8 cellular contexts compared by ENCODE assay signal in genomic region chr13:49996166-49996915, GRCh38. TPM values are rescaled to one million over a fixed set of nuclear protein-coding genes. Genes with fewer than 3 reads are reported as not detected.
DNase-seq lines count a peak whose midpoint lies in the region; ATAC-seq and TF ChIP-seq lines count a peak whose summit lies in the region.

No MANE protein-coding gene starts in this region.

- H4K20me1 ChIP-seq in GM23338 (replicated peaks; ENCODE audit: insufficient read depth) = no peaks in the 10 kb centered on the region

- H3K79me2 ChIP-seq in GM23338 (replicated peaks; ENCODE audit: insufficient read depth) (peaks cover 20% of the 10 kb centered on the region), trophoblast cell (ENCODE audit: control insufficient read depth, insufficient read depth, low read length, poor library complexity) (peaks cover 11% of the 10 kb centered on the region)

- intact Hi-C loops in cardiac septum (cut with DNase I) (loop anchor here (2.0 to 10.0 kb wide), 6 partner anchors 59 to 916 kb away; partner anchors contain the start of gene SPRYD7), tibial artery (cut with DNase I; ENCODE audit: low total_unique reads) (loop anchor here (2.0 to 5.0 kb wide), 5 partner anchors 59 to 916 kb away; partner anchors contain the start of gene SPRYD7)

- peaks cover 10% of the 10 kb centered on the region for H3K79me1 ChIP-seq in trophoblast cell (ENCODE audit: low read length)

- peak overlapping the region; percentile 98 for H4K12ac ChIP-seq in trophoblast cell (ENCODE audit: low read depth, low read length)

- H3K27ac Mint-ChIP-seq in GM23338 = no peak overlapping the region
- peak overlapping the region; percentile 23 for H3K27ac Mint-ChIP-seq in activated naive CD8-positive, alpha-beta T cell treated with anti-CD3 and anti-CD28 coated beads, Interleukin-2, amount 50 U/mL, for 24 hours

- no peak overlapping the region for H3K23ac ChIP-seq in trophoblast cell (ENCODE audit: low read length)

- H3K4me3 Mint-ChIP-seq in GM23338 = peak overlapping the region; percentile 70
- peak overlapping the region; percentile 67 for H3K4me3 Mint-ChIP-seq in activated naive CD8-positive, alpha-beta T cell treated with anti-CD3 and anti-CD28 coated beads, Interleukin-2, amount 50 U/mL, for 24 hours

- H3F3A ChIP-seq in GM23338 (replicated peaks; ENCODE audit: low read depth) = no peaks in the 10 kb centered on the region

- H3K4me2 ChIP-seq in GM23338 (peak overlapping the region; percentile 80), trophoblast cell (ENCODE audit: low read length) (peak overlapping the region; percentile 91)

- H2AK5ac ChIP-seq in trophoblast cell (ENCODE audit: low read length) = peak overlapping the region; percentile 57

- peak overlapping the region; percentile 96 for H3K18ac ChIP-seq in trophoblast cell (ENCODE audit: low read length)

- peak overlapping the region; percentile 91 for H2BK5ac ChIP-seq in trophoblast cell (ENCODE audit: low read depth, low read length, poor library complexity)

- peak overlapping the region; percentile 94 for H3K4ac ChIP-seq in trophoblast cell (ENCODE audit: low read depth, low read length)

- H3K9me3 ChIP-seq in trophoblast cell (ENCODE audit: insufficient read depth, low read depth, low read length) (no peaks in the 10 kb centered on the region), tibial artery (no peaks in the 10 kb centered on the region)

- TF ChIP-seq CTCF in GM23338 (conservative IDR thresholded peaks at IDR 0.05; ENCODE audit: low read depth in 2 of 2) (no peak), tibial artery (IDR thresholded peaks at IDR 0.05) (no peak)

- H3K27me3 Mint-ChIP-seq in GM23338 (ENCODE audit: insufficient read depth, low read depth, poor library complexity) = peaks cover 4% of the 10 kb centered on the region
- no peaks in the 10 kb centered on the region for H3K27me3 Mint-ChIP-seq in activated naive CD8-positive, alpha-beta T cell treated with anti-CD3 and anti-CD28 coated beads, Interleukin-2, amount 50 U/mL, for 24 hours

- no peaks in the 10 kb centered on the region; the same call in 2 of the 3 replicates for H3K9me3 Mint-ChIP-seq in GM23338
- H3K9me3 Mint-ChIP-seq in activated naive CD8-positive, alpha-beta T cell treated with anti-CD3 and anti-CD28 coated beads, Interleukin-2, amount 50 U/mL, for 24 hours = no peaks in the 10 kb centered on the region

- H4K8ac ChIP-seq in trophoblast cell (ENCODE audit: low read depth, low read length) = peak overlapping the region; percentile 98

- peak overlapping the region; percentile 88 for H4K91ac ChIP-seq in trophoblast cell (ENCODE audit: low read depth, low read length)

- peak overlapping the region; percentile 89 for H3K9ac ChIP-seq in trophoblast cell (ENCODE audit: low read length)

- no CpG with 5 or more reads among the region's 68 CpGs for WGBS in trophoblast cell (ENCODE audit: extremely low coverage, insufficient coverage, insufficient read length)

- H3K4me1 Mint-ChIP-seq in GM23338 = peaks cover 30% of the 10 kb centered on the region
- peaks cover 40% of the 10 kb centered on the region for H3K4me1 Mint-ChIP-seq in activated naive CD8-positive, alpha-beta T cell treated with anti-CD3 and anti-CD28 coated beads, Interleukin-2, amount 50 U/mL, for 24 hours

- no peaks in the 10 kb centered on the region for H3K9me2 ChIP-seq in GM23338 (ENCODE audit: insufficient read depth)

- peak; percentile 63 for ATAC-seq in GM23338
- peak; percentile 65 for ATAC-seq in activated naive CD8-positive, alpha-beta T cell treated with anti-CD3 and anti-CD28 coated beads, Interleukin-2, amount 50 U/mL, for 24 hours

- H3K36me3 Mint-ChIP-seq in GM23338 (ENCODE audit: low read depth) = peaks cover 37% of the 10 kb centered on the region
- H3K36me3 Mint-ChIP-seq in activated naive CD8-positive, alpha-beta T cell treated with anti-CD3 and anti-CD28 coated beads, Interleukin-2, amount 50 U/mL, for 24 hours (ENCODE audit: low read depth) = peaks cover 25% of the 10 kb centered on the region

- H3K27me3 ChIP-seq in GM23338 (ENCODE audit: insufficient read depth) (peaks cover 18% of the 10 kb centered on the region), trophoblast cell (ENCODE audit: insufficient read depth, low read length) (no peaks in the 10 kb centered on the region), tibial artery (no peaks in the 10 kb centered on the region)

- peaks cover 14% of the 10 kb centered on the region for H3K4me1 ChIP-seq in GM23338 (ENCODE audit: insufficient read depth)
- H3K4me1 ChIP-seq in trophoblast cell (ENCODE audit: control insufficient read depth in 1 of 2, insufficient read depth in 2 of 2, low read length in 2 of 2) = peaks cover 3 to 9% of the 10 kb centered on the region in 2 experiments
- peaks cover 5 to 45% (median 29%) of the 10 kb centered on the region in 4 donors for H3K4me1 ChIP-seq in tibial artery

- H3K4me3 ChIP-seq in GM23338 = peak overlapping the region; percentile 80
- peak overlapping the region; percentile 79 for H3K4me3 ChIP-seq in trophoblast cell (ENCODE audit: low read depth, low read length)
- peak overlapping the region; percentile 70 to 91 for H3K4me3 ChIP-seq in tibial artery

- peak overlapping the region; percentile 52; the same call in 1 of the 2 replicates for H2AFZ ChIP-seq in GM23338
- peak overlapping the region; percentile 76 for H2AFZ ChIP-seq in trophoblast cell (ENCODE audit: insufficient read depth, low read length, poor library complexity)

- H2BK120ac ChIP-seq in trophoblast cell (ENCODE audit: insufficient read depth, low read length, poor library complexity) = peak overlapping the region; percentile 93

- H3K36me3 ChIP-seq in GM23338 (ENCODE audit: insufficient read depth) = no peaks in the 10 kb centered on the region
- peaks cover 4 to 6% of the 10 kb centered on the region in 2 experiments for H3K36me3 ChIP-seq in trophoblast cell (ENCODE audit: control insufficient read depth in 1 of 2, insufficient read depth in 2 of 2, low read length in 2 of 2)
- H3K36me3 ChIP-seq in tibial artery = peaks cover 0 to 6% (median 0%) of the 10 kb centered on the region in 3 donors

- H3K27ac ChIP-seq in GM23338 (ENCODE audit: low read depth) (peak overlapping the region; percentile 81; the same call in 1 of the 2 replicates), trophoblast cell (ENCODE audit: low read depth, low read length) (peak overlapping the region; percentile 95), tibial artery (peak overlapping the region; percentile 97 to 100)

- H2BK12ac ChIP-seq in trophoblast cell (ENCODE audit: low read length) = peak overlapping the region; percentile 81

- peak; percentile 90 for DNase-seq in EL
- peak; percentile 96 for DNase-seq in GM23338 (ENCODE audit: low spot score)
- peak; percentile 78 for DNase-seq in M059J (ENCODE audit: low read depth)
- peak; percentile 61 to 80 for DNase-seq in SW 1271 (lab: John Stamatoyannopoulos, UW)
- peak; percentile 89 for DNase-seq in activated naive CD8-positive, alpha-beta T cell treated with anti-CD3 and anti-CD28 coated beads, Interleukin-2, amount 50 U/mL, for 24 hours
- peak; percentile 96 for DNase-seq in cardiac septum (ENCODE audit: low spot score)
- peak; percentile 88 to 96 for DNase-seq in trophoblast cell
- peak; percentile 92 to 96 for DNase-seq in tibial artery

- H3K14ac ChIP-seq in trophoblast cell (ENCODE audit: low read length) = peak overlapping the region; percentile 94

TF ChIP-seq in GM23338, 12 proteins besides CTCF, POLR2A, EP300 and RAD21:
- TF ChIP-seq ETS1 (IDR thresholded peaks at IDR 0.05) = no peak
- TF ChIP-seq POLR2AphosphoS5 (IDR thresholded peaks at IDR 0.05; ENCODE audit: low read depth) = peak; percentile 69

RNA-seq across cellular contexts. Expression of gene TRIM13, which starts 0.5 kb away (rescaled TPM):
- total RNA-seq in GM23338 (2014; rRNA removed; shearing (Covaris generic)) = 21.6 and 25.3 TPM in 2 replicates
- 22.1 and 23.0 TPM in 2 replicates for polyA plus RNA-seq in GM23338 (2016; fragmentation: Nextera tagmentation; extraction: Ambion mirVana)
- 13.2 and 14.0 TPM in 2 replicates for total RNA-seq in M059J (2014; rRNA removed; shearing (Covaris generic))
- total RNA-seq in cardiac septum = 19.2 TPM
- polyA plus RNA-seq in trophoblast cell (2013) = 54.8 and 60.0 TPM in 2 replicates

RNA-seq across cellular contexts. Expression of gene KCNRG, which starts 18.9 kb away (rescaled TPM):
- total RNA-seq in GM23338 (2014; rRNA removed; shearing (Covaris generic)) = 3.3 TPM in 1 of 2 replicates, not detected in the other
- polyA plus RNA-seq in GM23338 (2016; fragmentation: Nextera tagmentation; extraction: Ambion mirVana) = 0.60 and 0.71 TPM in 2 replicates
- 0.17 and 1.4 TPM in 2 replicates for total RNA-seq in M059J (2014; rRNA removed; shearing (Covaris generic))
- total RNA-seq in cardiac septum = not detected
- polyA plus RNA-seq in trophoblast cell (2013) = 1.2 and 1.4 TPM in 2 replicates

Comparison
In these comparisons a context has a peak if more than half of its experiments do, and no peak if none do; other contexts are left out.
1. Peak in every context shown above with its lines: DNase-seq, ATAC-seq, H3K4me3 ChIP-seq and H3K27ac ChIP-seq.